26 cellular contexts compared by ENCODE assay signal in genomic region chr20:50694379-50695143, GRCh38. TPM values are rescaled to one million over a fixed set of nuclear protein-coding genes. Genes with fewer than 3 reads are reported as not detected.
A peak's percentile ranks its signal among the peaks of the same experiment; 100 is the strongest.
DNase-seq lines count a peak whose midpoint lies in the region; ATAC-seq, FAIRE-seq and TF ChIP-seq lines count a peak whose summit lies in the region.
"Had no signal": no experiment of that assay in that cellular context is flagged by ENCODE, and none has a peak within 500 bp of the region (broad histone marks: within the 10 kb centered on the region; RNA-seq: fewer than 3 reads in every experiment).

No MANE protein-coding gene starts in this region.

- no peaks in the 10 kb centered on the region for H3K36me3 ChIP-seq in astrocyte (ENCODE audit: insufficient read depth, low read length)
- H3K36me3 ChIP-seq in upper lobe of right lung, result no peaks in the 10 kb centered on the region
- H3K36me3 ChIP-seq: HAP-1, vagina had no signal

- intact Hi-C loops in natural killer cell (cut with micrococcal nuclease), result no loop called here
- intact Hi-C loops in upper lobe of right lung (cut with DNase I), result loop anchor here (10.0 kb wide), 1 partner anchor 60 kb away; no protein-coding TSS in a partner anchor

- H3K9ac ChIP-seq in astrocyte (ENCODE audit: low read length), result no peak overlapping the region
- H3K9ac ChIP-seq: KMS-11 had no signal

- H3K4me2 ChIP-seq in astrocyte (ENCODE audit: low read length), result peak overlapping the region; percentile 64
- H3K4me2 ChIP-seq: hepatocyte, KMS-11 had no signal

- no peak for TF ChIP-seq CTCF in natural killer cell (IDR thresholded peaks at IDR 0.05)
- TF ChIP-seq CTCF in astrocyte (IDR thresholded peaks at IDR 0.05; ENCODE audit: insufficient read depth, low read depth, low read length), result no peak
- no peak for TF ChIP-seq CTCF in upper lobe of right lung (IDR thresholded peaks at IDR 0.05)

- H3K27ac ChIP-seq in astrocyte (ENCODE audit: low read depth, low read length), result no peak overlapping the region
- no peak overlapping the region for H3K27ac ChIP-seq in upper lobe of right lung
- H3K27ac ChIP-seq: hepatocyte, KMS-11 had no signal

- H3K4me1 ChIP-seq in astrocyte (ENCODE audit: insufficient read depth, low read length) (peaks cover 30% of the 10 kb centered on the region), upper lobe of right lung (peaks cover 7% of the 10 kb centered on the region)
- H3K4me1 ChIP-seq: HAP-1 had no signal

- H3K4me1 Mint-ChIP-seq in natural killer cell treated with Interleukin-12 subunit alpha and Interleukin-12 subunit beta and Interleukin-15 and Interleukin-18, amount 100 ng/mL, for 72 hours (ENCODE audit: low read depth in 2 of 2), result peaks cover 4 to 5% of the 10 kb centered on the region in 2 donors
- peaks cover 0 to 4% of the 10 kb centered on the region in 2 donors for H3K4me1 Mint-ChIP-seq in natural killer cell
- peaks cover 22% of the 10 kb centered on the region for H3K4me1 Mint-ChIP-seq in astrocyte (ENCODE audit: low read depth, unreplicated experiment)

- H3K9me3 ChIP-seq in astrocyte (ENCODE audit: insufficient read depth, low read depth, low read length) (no peaks in the 10 kb centered on the region), upper lobe of right lung (no peaks in the 10 kb centered on the region)
- H3K9me3 ChIP-seq: HAP-1, vagina had no signal

- H3K9me3 Mint-ChIP-seq in natural killer cell treated with Interleukin-12 subunit alpha and Interleukin-12 subunit beta and Interleukin-15 and Interleukin-18, amount 100 ng/mL, for 72 hours, result no peaks in the 10 kb centered on the region
- H3K9me3 Mint-ChIP-seq in natural killer cell (no peaks in the 10 kb centered on the region), astrocyte (ENCODE audit: unreplicated experiment) (no peaks in the 10 kb centered on the region)
- H3K9me3 Mint-ChIP-seq: endodermal cell, T-cell had no signal

- no peak overlapping the region for H3K4me3 Mint-ChIP-seq in natural killer cell treated with Interleukin-12 subunit alpha and Interleukin-12 subunit beta and Interleukin-15 and Interleukin-18, amount 100 ng/mL, for 72 hours
- H3K4me3 Mint-ChIP-seq in natural killer cell (no peak overlapping the region), astrocyte (ENCODE audit: unreplicated experiment) (no peak overlapping the region)
- H3K4me3 Mint-ChIP-seq: endodermal cell, naive B cell, T-cell had no signal

- no peak overlapping the region for H3K27ac Mint-ChIP-seq in natural killer cell treated with Interleukin-12 subunit alpha and Interleukin-12 subunit beta and Interleukin-15 and Interleukin-18, amount 100 ng/mL, for 72 hours
- H3K27ac Mint-ChIP-seq in natural killer cell (no peak overlapping the region), astrocyte (ENCODE audit: unreplicated experiment) (no peak overlapping the region)
- H3K27ac Mint-ChIP-seq: endodermal cell, progenitor cell of endocrine pancreas, T-cell had no signal

- H4K20me1 ChIP-seq in astrocyte (ENCODE audit: insufficient read depth, low read length), result no peaks in the 10 kb centered on the region

- H3K79me2 ChIP-seq in astrocyte (ENCODE audit: insufficient read depth, low read length), result no peaks in the 10 kb centered on the region
- H3K79me2 ChIP-seq: hepatocyte had no signal

- H3K27me3 ChIP-seq in astrocyte (ENCODE audit: insufficient read depth, low read length), result peaks cover 2% of the 10 kb centered on the region
- H3K27me3 ChIP-seq in upper lobe of right lung, result peaks cover 13% of the 10 kb centered on the region
- H3K27me3 ChIP-seq: hepatocyte, vagina had no signal

- ATAC-seq in natural killer cell treated with Interleukin-12 subunit alpha and Interleukin-12 subunit beta and Interleukin-15 and Interleukin-18, amount 100 ng/mL, for 72 hours, result no peak
- ATAC-seq in natural killer cell (no peak), left lobe of liver (peak; percentile 32), upper lobe of right lung (no peak), HG02884 (IDR thresholded peaks at IDR 0.05; ENCODE audit: unreplicated experiment) (no peak), GM18907 (IDR thresholded peaks at IDR 0.05; ENCODE audit: unreplicated experiment) (no peak)
- ATAC-seq: T-cell had no signal

- peak overlapping the region; percentile 39 for H2AFZ ChIP-seq in astrocyte (ENCODE audit: low read depth, low read length)
- H2AFZ ChIP-seq: hepatocyte had no signal

- H3K36me3 Mint-ChIP-seq in natural killer cell treated with Interleukin-12 subunit alpha and Interleukin-12 subunit beta and Interleukin-15 and Interleukin-18, amount 100 ng/mL, for 72 hours, result no peaks in the 10 kb centered on the region
- H3K36me3 Mint-ChIP-seq in natural killer cell (no peaks in the 10 kb centered on the region), astrocyte (ENCODE audit: low read depth, unreplicated experiment) (no peaks in the 10 kb centered on the region)
- H3K36me3 Mint-ChIP-seq: naive B cell, T-cell had no signal

- H3K4me3 ChIP-seq in astrocyte (ENCODE audit: insufficient read depth, low read depth, low read length), result no peak overlapping the region
- H3K4me3 ChIP-seq in upper lobe of right lung, result no peak overlapping the region
- H3K4me3 ChIP-seq: HAP-1, hepatocyte, vagina had no signal

- DNase-seq in natural killer cell treated with Interleukin-12 subunit alpha and Interleukin-12 subunit beta and Interleukin-15 and Interleukin-18, amount 100 ng/mL, for 72 hours (ENCODE audit: low spot score), result peak; percentile 18
- no peak for DNase-seq in natural killer cell
- peak; percentile 29 for DNase-seq in astrocyte (ENCODE audit: low read depth)
- DNase-seq in left lobe of liver (ENCODE audit: low spot score), result no peak
- DNase-seq in upper lobe of right lung, result no peak
- DNase-seq in NOMO-1 (lab: John Stamatoyannopoulos, UW; ENCODE audit: unreplicated experiment in 2 of 2), result no peak
- DNase-seq: activated CD4-positive, alpha-beta T cell treated with anti-CD3 and anti-CD28 coated beads, Interleukin-2, amount 50 U/mL, for 1 hour; activated naive CD4-positive, alpha-beta T cell; GF-D8; naive B cell; NCI-H1092; NCI-H2029 treated with DMSO at 0.1 percent for 48 hours; NCI-H510A treated with DMSO at 0.1 percent for 48 hours; SHP77; small intestine; stimulated activated CD4-positive, alpha-beta T cell treated with anti-CD3 and anti-CD28 coated beads, Interleukin-4, amount 100 ng/mL, for 1 hour; T-cell had no signal

- FAIRE-seq in astrocyte (lab: Jason Lieb, UNC), result no peak
- FAIRE-seq: GM12892, small intestine had no signal

- H3K27me3 Mint-ChIP-seq in natural killer cell treated with Interleukin-12 subunit alpha and Interleukin-12 subunit beta and Interleukin-15 and Interleukin-18, amount 100 ng/mL, for 72 hours, result peaks cover 40 to 50% of the 10 kb centered on the region in 2 donors
- H3K27me3 Mint-ChIP-seq in natural killer cell (ENCODE audit: low read depth in 2 of 2) (peaks cover 31 to 49% of the 10 kb centered on the region in 2 donors), astrocyte (ENCODE audit: low read depth, unreplicated experiment) (peaks cover 26% of the 10 kb centered on the region)

RNA-seq across cellular contexts. Expression of gene RIPOR3, which starts 3.2 kb away (rescaled TPM):
- not detected for total RNA-seq in natural killer cell treated with Interleukin-12 subunit alpha and Interleukin-12 subunit beta and Interleukin-15 and Interleukin-18, amount 100 ng/mL, for 72 hours
- under 1 TPM in 1 of 3 donors, not detected in 2; 0.45 TPM for total RNA-seq in natural killer cell
- total RNA-seq in astrocyte, result 0.29 and 0.39 TPM in 2 replicates
- 20.1 TPM for total RNA-seq in left lobe of liver
- total RNA-seq in upper lobe of right lung, result 6.8 TPM

RNA-seq across cellular contexts. Expression of gene PARD6B, which starts 36.8 kb away (rescaled TPM):
- 1 to 10 TPM; 3.8 to 4.1 TPM for total RNA-seq in natural killer cell treated with Interleukin-12 subunit alpha and Interleukin-12 subunit beta and Interleukin-15 and Interleukin-18, amount 100 ng/mL, for 72 hours
- 1 to 10 TPM; 1.5 to 5.0 (median 4.1) TPM for total RNA-seq in natural killer cell
- 10.1 and 13.1 TPM in 2 replicates for total RNA-seq in astrocyte
- 10.9 TPM for total RNA-seq in left lobe of liver
- 43.2 TPM for total RNA-seq in upper lobe of right lung

Comparison
In these comparisons a context has a peak if more than half of its experiments do, and no peak if none do; other contexts are left out.
1. DNase-seq: peak in natural killer cell treated with Interleukin-12 subunit alpha and Interleukin-12 subunit beta and Interleukin-15 and Interleukin-18, amount 100 ng/mL, for 72 hours (single experiment) and astrocyte (single experiment); none in natural killer cell (single experiment), left lobe of liver (single experiment), upper lobe of right lung (single experiment) and NOMO-1 (0 of 2).